In genomic region chr10:95456486-95456885, GRCh38 we compare ENCODE assay signal across 2 cellular contexts.
TF ChIP-seq lines count a peak whose summit lies in the region.

No MANE protein-coding gene starts in this region.

TF ChIP-seq in GM23338, 12 proteins besides CTCF, POLR2A, EP300 and RAD21 (continued from another document):
- TF ChIP-seq, protein P1, sequence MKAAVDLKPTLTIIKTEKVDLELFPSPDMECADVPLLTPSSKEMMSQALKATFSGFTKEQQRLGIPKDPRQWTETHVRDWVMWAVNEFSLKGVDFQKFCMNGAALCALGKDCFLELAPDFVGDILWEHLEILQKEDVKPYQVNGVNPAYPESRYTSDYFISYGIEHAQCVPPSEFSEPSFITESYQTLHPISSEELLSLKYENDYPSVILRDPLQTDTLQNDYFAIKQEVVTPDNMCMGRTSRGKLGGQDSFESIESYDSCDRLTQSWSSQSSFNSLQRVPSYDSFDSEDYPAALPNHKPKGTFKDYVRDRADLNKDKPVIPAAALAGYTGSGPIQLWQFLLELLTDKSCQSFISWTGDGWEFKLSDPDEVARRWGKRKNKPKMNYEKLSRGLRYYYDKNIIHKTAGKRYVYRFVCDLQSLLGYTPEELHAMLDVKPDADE (IDR thresholded peaks at IDR 0.05): no peak
- no peak for TF ChIP-seq NANOG (IDR thresholded peaks at IDR 0.05; ENCODE audit: borderline replicate concordance)
- TF ChIP-seq JUNB (IDR thresholded peaks at IDR 0.05; ENCODE audit: unreplicated experiment): no peak
- TF ChIP-seq EZH2phosphoT487 (IDR thresholded peaks at IDR 0.05; ENCODE audit: unreplicated experiment): no peak
- TF ChIP-seq CREB1 (CRISPR knock-in tag; IDR thresholded peaks at IDR 0.05; ENCODE audit: low read depth): no peak
- TF ChIP-seq, protein P2, sequence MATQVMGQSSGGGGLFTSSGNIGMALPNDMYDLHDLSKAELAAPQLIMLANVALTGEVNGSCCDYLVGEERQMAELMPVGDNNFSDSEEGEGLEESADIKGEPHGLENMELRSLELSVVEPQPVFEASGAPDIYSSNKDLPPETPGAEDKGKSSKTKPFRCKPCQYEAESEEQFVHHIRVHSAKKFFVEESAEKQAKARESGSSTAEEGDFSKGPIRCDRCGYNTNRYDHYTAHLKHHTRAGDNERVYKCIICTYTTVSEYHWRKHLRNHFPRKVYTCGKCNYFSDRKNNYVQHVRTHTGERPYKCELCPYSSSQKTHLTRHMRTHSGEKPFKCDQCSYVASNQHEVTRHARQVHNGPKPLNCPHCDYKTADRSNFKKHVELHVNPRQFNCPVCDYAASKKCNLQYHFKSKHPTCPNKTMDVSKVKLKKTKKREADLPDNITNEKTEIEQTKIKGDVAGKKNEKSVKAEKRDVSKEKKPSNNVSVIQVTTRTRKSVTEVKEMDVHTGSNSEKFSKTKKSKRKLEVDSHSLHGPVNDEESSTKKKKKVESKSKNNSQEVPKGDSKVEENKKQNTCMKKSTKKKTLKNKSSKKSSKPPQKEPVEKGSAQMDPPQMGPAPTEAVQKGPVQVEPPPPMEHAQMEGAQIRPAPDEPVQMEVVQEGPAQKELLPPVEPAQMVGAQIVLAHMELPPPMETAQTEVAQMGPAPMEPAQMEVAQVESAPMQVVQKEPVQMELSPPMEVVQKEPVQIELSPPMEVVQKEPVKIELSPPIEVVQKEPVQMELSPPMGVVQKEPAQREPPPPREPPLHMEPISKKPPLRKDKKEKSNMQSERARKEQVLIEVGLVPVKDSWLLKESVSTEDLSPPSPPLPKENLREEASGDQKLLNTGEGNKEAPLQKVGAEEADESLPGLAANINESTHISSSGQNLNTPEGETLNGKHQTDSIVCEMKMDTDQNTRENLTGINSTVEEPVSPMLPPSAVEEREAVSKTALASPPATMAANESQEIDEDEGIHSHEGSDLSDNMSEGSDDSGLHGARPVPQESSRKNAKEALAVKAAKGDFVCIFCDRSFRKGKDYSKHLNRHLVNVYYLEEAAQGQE (IDR thresholded peaks at IDR 0.05; ENCODE audit: unreplicated experiment): no peak
- no peak for TF ChIP-seq ZNF114 (CRISPR knock-in tag; IDR thresholded peaks at IDR 0.05)
- TF ChIP-seq STAT1 (IDR thresholded peaks at IDR 0.05; ENCODE audit: unreplicated experiment): no peak
- TF ChIP-seq, protein P3, sequence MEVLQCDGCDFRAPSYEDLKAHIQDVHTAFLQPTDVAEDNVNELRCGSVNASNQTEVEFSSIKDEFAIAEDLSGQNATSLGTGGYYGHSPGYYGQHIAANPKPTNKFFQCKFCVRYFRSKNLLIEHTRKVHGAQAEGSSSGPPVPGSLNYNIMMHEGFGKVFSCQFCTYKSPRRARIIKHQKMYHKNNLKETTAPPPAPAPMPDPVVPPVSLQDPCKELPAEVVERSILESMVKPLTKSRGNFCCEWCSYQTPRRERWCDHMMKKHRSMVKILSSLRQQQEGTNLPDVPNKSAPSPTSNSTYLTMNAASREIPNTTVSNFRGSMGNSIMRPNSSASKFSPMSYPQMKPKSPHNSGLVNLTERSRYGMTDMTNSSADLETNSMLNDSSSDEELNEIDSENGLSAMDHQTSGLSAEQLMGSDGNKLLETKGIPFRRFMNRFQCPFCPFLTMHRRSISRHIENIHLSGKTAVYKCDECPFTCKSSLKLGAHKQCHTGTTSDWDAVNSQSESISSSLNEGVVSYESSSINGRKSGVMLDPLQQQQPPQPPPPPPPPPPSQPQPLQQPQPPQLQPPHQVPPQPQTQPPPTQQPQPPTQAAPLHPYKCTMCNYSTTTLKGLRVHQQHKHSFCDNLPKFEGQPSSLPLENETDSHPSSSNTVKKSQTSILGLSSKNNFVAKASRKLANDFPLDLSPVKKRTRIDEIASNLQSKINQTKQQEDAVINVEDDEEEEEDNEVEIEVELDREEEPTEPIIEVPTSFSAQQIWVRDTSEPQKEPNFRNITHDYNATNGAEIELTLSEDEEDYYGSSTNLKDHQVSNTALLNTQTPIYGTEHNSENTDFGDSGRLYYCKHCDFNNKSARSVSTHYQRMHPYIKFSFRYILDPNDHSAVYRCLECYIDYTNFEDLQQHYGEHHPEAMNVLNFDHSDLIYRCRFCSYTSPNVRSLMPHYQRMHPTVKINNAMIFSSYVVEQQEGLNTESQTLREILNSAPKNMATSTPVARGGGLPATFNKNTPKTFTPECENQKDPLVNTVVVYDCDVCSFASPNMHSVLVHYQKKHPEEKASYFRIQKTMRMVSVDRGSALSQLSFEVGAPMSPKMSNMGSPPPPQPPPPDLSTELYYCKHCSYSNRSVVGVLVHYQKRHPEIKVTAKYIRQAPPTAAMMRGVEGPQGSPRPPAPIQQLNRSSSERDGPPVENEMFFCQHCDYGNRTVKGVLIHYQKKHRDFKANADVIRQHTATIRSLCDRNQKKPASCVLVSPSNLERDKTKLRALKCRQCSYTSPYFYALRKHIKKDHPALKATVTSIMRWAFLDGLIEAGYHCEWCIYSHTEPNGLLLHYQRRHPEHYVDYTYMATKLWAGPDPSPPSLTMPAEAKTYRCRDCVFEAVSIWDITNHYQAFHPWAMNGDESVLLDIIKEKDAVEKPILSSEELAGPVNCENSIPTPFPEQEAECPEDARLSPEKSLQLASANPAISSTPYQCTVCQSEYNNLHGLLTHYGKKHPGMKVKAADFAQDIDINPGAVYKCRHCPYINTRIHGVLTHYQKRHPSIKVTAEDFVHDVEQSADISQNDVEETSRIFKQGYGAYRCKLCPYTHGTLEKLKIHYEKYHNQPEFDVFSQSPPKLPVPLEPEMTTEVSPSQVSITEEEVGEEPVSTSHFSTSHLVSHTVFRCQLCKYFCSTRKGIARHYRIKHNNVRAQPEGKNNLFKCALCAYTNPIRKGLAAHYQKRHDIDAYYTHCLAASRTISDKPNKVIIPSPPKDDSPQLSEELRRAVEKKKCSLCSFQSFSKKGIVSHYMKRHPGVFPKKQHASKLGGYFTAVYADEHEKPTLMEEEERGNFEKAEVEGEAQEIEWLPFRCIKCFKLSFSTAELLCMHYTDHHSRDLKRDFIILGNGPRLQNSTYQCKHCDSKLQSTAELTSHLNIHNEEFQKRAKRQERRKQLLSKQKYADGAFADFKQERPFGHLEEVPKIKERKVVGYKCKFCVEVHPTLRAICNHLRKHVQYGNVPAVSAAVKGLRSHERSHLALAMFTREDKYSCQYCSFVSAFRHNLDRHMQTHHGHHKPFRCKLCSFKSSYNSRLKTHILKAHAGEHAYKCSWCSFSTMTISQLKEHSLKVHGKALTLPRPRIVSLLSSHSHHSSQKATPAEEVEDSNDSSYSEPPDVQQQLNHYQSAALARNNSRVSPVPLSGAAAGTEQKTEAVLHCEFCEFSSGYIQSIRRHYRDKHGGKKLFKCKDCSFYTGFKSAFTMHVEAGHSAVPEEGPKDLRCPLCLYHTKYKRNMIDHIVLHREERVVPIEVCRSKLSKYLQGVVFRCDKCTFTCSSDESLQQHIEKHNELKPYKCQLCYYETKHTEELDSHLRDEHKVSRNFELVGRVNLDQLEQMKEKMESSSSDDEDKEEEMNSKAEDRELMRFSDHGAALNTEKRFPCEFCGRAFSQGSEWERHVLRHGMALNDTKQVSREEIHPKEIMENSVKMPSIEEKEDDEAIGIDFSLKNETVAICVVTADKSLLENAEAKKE (CRISPR knock-in tag; IDR thresholded peaks at IDR 0.05): no peak
- no peak for TF ChIP-seq EZH2 (IDR thresholded peaks at IDR 0.05; ENCODE audit: low read depth, unreplicated experiment)
- TF ChIP-seq POLR2AphosphoS5 (IDR thresholded peaks at IDR 0.05; ENCODE audit: low read depth): no peak

TF ChIP-seq in SK-N-SH, 30 proteins besides CTCF, POLR2A, EP300 and RAD21 (continued from another document):
- TF ChIP-seq, protein P4, sequence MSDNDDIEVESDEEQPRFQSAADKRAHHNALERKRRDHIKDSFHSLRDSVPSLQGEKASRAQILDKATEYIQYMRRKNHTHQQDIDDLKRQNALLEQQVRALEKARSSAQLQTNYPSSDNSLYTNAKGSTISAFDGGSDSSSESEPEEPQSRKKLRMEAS (IDR thresholded peaks at IDR 0.05; ENCODE audit: low read depth): no peak
- no peak for TF ChIP-seq RXRA (IDR thresholded peaks at IDR 0.05; ENCODE audit: borderline replicate concordance, low read depth)
- TF ChIP-seq, protein P5, sequence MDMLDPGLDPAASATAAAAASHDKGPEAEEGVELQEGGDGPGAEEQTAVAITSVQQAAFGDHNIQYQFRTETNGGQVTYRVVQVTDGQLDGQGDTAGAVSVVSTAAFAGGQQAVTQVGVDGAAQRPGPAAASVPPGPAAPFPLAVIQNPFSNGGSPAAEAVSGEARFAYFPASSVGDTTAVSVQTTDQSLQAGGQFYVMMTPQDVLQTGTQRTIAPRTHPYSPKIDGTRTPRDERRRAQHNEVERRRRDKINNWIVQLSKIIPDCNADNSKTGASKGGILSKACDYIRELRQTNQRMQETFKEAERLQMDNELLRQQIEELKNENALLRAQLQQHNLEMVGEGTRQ (IDR thresholded peaks at IDR 0.05; ENCODE audit: borderline replicate concordance, low read depth, low read length): no peak
- no peak for TF ChIP-seq SIN3A (IDR thresholded peaks at IDR 0.05; ENCODE audit: borderline replicate concordance, low read depth, low read length)
- TF ChIP-seq, protein P2 (IDR thresholded peaks at IDR 0.05; ENCODE audit: low read depth, low read length): no peak
- TF ChIP-seq TAF1 (IDR thresholded peaks at IDR 0.05; ENCODE audit: borderline replicate concordance, low read depth, low read length): no peak
- TF ChIP-seq EZH2phosphoT487 (IDR thresholded peaks at IDR 0.05; ENCODE audit: borderline replicate concordance, low read depth): no peak
- TF ChIP-seq MEF2A (IDR thresholded peaks at IDR 0.05; ENCODE audit: borderline replicate concordance, low read depth): no peak
- TF ChIP-seq RCOR1 (IDR thresholded peaks at IDR 0.05; ENCODE audit: low read length): no peak
- TF ChIP-seq MXI1 (IDR thresholded peaks at IDR 0.05; ENCODE audit: low read depth, low read length): no peak
- TF ChIP-seq TCF12 (IDR thresholded peaks at IDR 0.05): no peak
- TF ChIP-seq FOSL2 (IDR thresholded peaks at IDR 0.05; ENCODE audit: borderline replicate concordance, low read depth): no peak
- no peak for TF ChIP-seq PBX3 (IDR thresholded peaks at IDR 0.05)
- no peak for TF ChIP-seq FOXJ3 (CRISPR knock-in tag; IDR thresholded peaks at IDR 0.05)
